Comparison of ENCODE assay signal across 26 cellular contexts in the genomic region with DNA sequence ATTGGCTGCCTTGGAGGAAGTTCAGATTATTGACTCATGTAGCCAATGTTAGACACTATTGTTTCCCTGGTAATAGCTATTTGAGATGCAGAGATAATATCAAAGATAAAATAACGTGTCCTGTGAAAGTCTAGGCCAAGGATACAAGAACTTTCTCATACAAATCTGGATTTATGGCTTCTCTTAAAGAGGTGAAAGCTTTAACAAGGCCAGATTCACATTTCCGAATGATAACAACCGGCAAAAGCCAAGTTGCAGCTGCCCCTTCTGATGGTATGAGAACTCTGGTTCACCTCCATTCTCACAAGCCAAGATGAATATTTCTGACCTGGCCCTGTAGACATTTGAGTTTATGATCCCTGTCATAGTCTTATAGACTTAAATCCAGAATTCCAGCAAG.
"Had no signal": no experiment of that assay in that cellular context is flagged by ENCODE, and none has a peak within 500 bp of the region (broad histone marks: within the 10 kb centered on the region; RNA-seq: fewer than 3 reads in every experiment).

No MANE protein-coding gene starts in this region.

- H3K27me3 ChIP-seq: spleen, testis, uterus had no signal

- H3K4me1 Mint-ChIP-seq: natural killer cell had no signal

- H3K36me3 ChIP-seq: spleen, uterus had no signal

- H3K27me3 Mint-ChIP-seq: activated naive CD8-positive, alpha-beta T cell; brain; type B pancreatic cell had no signal

- H3K4me3 Mint-ChIP-seq: activated naive CD8-positive, alpha-beta T cell; activated T-cell treated with anti-CD3 and anti-CD28 coated beads, Interleukin-2, amount 50 U/mL, for 72 hours; brain; natural killer cell; T-helper 1 cell treated with Interleukin-12 subunit alpha and Interleukin-12 subunit beta and Interleukin-4 antibody, amounts not matched to agents 30 μg/mL and 1 μg/mL, for 36 hours; type B pancreatic cell had no signal

- ATAC-seq: activated T-cell treated with anti-CD3 and anti-CD28 coated beads, Interleukin-2, amount 50 U/mL, for 72 hours; esophagus mucosa; left ventricle myocardium superior; natural killer cell; right cardiac atrium; stimulated activated naive CD8-positive, alpha-beta T cell treated with anti-CD3 and anti-CD28 coated beads, Interleukin-15, Interleukin-2, amounts not matched to agents 100 U/mL and 50 U/mL, for 24 hours had no signal

- H3K4me1 ChIP-seq: testis, uterus had no signal

- FAIRE-seq: islet of Langerhans, TTC549 had no signal

- H3K27ac ChIP-seq: coronary artery, testis, uterus, VCaP had no signal

- H3K36me3 Mint-ChIP-seq: activated naive CD8-positive, alpha-beta T cell; brain; natural killer cell; type B pancreatic cell had no signal

- DNase-seq: activated CD4-positive, alpha-beta T cell treated with anti-CD3 and anti-CD28 coated beads for 4 hours; activated CD4-positive, alpha-beta T cell treated with anti-CD3 and anti-CD28 coated beads, Interleukin-2, amount 50 U/mL, for 4 hours; activated naive CD4-positive, alpha-beta T cell; activated T-cell treated with anti-CD3 and anti-CD28 coated beads for 4 hours; activated T-cell treated with anti-CD3 and anti-CD28 coated beads, Interleukin-2, amount 50 U/mL, for 72 hours; aorta; foreskin melanocyte; left ventricle myocardium superior; natural killer cell; posterior cingulate gyrus; right cardiac atrium; spleen; stimulated activated naive CD8-positive, alpha-beta T cell treated with anti-CD3 and anti-CD28 coated beads, Interleukin-15, Interleukin-2, amounts not matched to agents 100 U/mL and 50 U/mL, for 24 hours; SW 1271; T-helper 9 cell; testis; uterus had no signal

- H3K4me3 ChIP-seq: coronary artery, spleen, testis, uterus had no signal

- H3K9me3 ChIP-seq: spleen, testis, uterus had no signal

- H3K27ac Mint-ChIP-seq: activated naive CD8-positive, alpha-beta T cell; activated T-cell treated with anti-CD3 and anti-CD28 coated beads, Interleukin-2, amount 50 U/mL, for 72 hours; brain; natural killer cell; T-helper 1 cell treated with Interleukin-12 subunit alpha and Interleukin-12 subunit beta and Interleukin-4 antibody, amounts not matched to agents 30 μg/mL and 1 μg/mL, for 36 hours; type B pancreatic cell had no signal

- H3K9me3 Mint-ChIP-seq: activated T-cell treated with anti-CD3 and anti-CD28 coated beads, Interleukin-2, amount 50 U/mL, for 72 hours; brain; T-helper 1 cell treated with Interleukin-12 subunit alpha and Interleukin-12 subunit beta and Interleukin-4 antibody, amounts not matched to agents 30 μg/mL and 1 μg/mL, for 36 hours; type B pancreatic cell had no signal
